9 cellular contexts compared by ENCODE assay signal in the genomic region with DNA sequence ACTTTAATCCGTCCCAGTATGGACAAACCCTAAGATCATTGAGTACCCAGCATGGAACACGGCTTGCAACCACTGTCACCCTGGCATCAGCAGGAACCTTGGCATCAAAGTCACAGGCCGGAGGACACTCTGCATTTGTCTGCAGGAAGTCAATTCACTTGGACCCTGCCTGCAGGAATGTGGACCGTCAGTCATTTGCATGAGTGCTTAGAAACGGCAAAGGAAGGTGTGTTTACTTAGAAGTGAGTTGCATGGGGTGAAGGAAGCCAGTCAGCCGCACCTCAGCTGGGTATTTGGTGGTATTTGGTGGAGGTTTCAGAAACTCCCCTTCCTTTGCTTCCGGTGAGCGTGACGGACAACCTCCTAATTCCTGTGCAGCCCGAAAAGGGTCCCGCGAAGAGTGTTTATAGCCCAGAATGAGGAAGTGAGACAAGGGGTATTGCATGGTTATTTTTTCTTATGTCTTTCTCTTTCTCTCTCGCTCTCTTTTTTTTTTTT. TPM values are rescaled to one million over a fixed set of nuclear protein-coding genes. Genes with fewer than 3 reads are reported as not detected.
A peak's percentile ranks its signal among the peaks of the same experiment; 100 is the strongest.
DNase-seq lines count a peak whose midpoint lies in the region; ATAC-seq and TF ChIP-seq lines count a peak whose summit lies in the region.
"Had no signal": no experiment of that assay in that cellular context is flagged by ENCODE, and none has a peak within 500 bp of the region (broad histone marks: within the 10 kb centered on the region; RNA-seq: fewer than 3 reads in every experiment).

No MANE protein-coding gene starts in this region.

- H3K27ac Mint-ChIP-seq in osteocyte (ENCODE audit: unreplicated experiment) (no peak overlapping the region), HFFc6 (no peak overlapping the region)

- no peaks in the 10 kb centered on the region for H3K36me3 ChIP-seq in MM.1S (replicated peaks; ENCODE audit: insufficient read depth, low read length)

- no peaks in the 10 kb centered on the region for H3K9me2 ChIP-seq in MM.1S (replicated peaks; ENCODE audit: insufficient read depth, low read length)

- no peak overlapping the region for H3K4me3 ChIP-seq in MM.1S (ENCODE audit: low read length)

- no peak overlapping the region for H2AFZ ChIP-seq in MM.1S (ENCODE audit: low read length)

- H3K4me1 Mint-ChIP-seq in osteocyte (ENCODE audit: unreplicated experiment) (no peaks in the 10 kb centered on the region), HFFc6 (ENCODE audit: low read depth) (no peaks in the 10 kb centered on the region)

- peak overlapping the region; percentile 81 for H3K4me2 ChIP-seq in MM.1S (ENCODE audit: low read depth, low read length)

- no peaks in the 10 kb centered on the region for H3K27me3 Mint-ChIP-seq in osteocyte (ENCODE audit: unreplicated experiment)
- H3K27me3 Mint-ChIP-seq in HFFc6 (ENCODE audit: insufficient read depth): peaks cover 6% of the 10 kb centered on the region

- ATAC-seq in GM18498 (IDR thresholded peaks at IDR 0.05; ENCODE audit: unreplicated experiment): peak; percentile 92
- ATAC-seq in GM21723 (IDR thresholded peaks at IDR 0.05; ENCODE audit: unreplicated experiment): peak; percentile 84

- DNase-seq in MM.1S (peak; percentile 89), activated T-cell treated with anti-CD3 and anti-CD28 coated beads for 48 hours (ENCODE audit: low read depth) (peak; percentile 57), osteocyte (ENCODE audit: extremely low spot score, unreplicated experiment) (peak; percentile 36), HCEC 1CT (no peak), HFFc6 (no peak), erythroblast (lab: John Stamatoyannopoulos, UW) (no peak)

- H3K27me3 ChIP-seq in MM.1S (replicated peaks; ENCODE audit: insufficient read depth, low read length): no peaks in the 10 kb centered on the region

- TF ChIP-seq CTCF in MM.1S (IDR thresholded peaks at IDR 0.05; ENCODE audit: low read length) (no peak), osteocyte (IDR thresholded peaks at IDR 0.05) (no peak), HFFc6 (IDR thresholded peaks at IDR 0.05) (no peak)

- no peaks in the 10 kb centered on the region for H4K20me1 ChIP-seq in MM.1S (ENCODE audit: insufficient read depth, low read length)

- peaks cover 13% of the 10 kb centered on the region; the same call in 1 of the 2 replicates for H3F3A ChIP-seq in MM.1S (ENCODE audit: insufficient read depth, low read length)

- no peaks in the 10 kb centered on the region for H3K9me3 ChIP-seq in MM.1S (replicated peaks; ENCODE audit: insufficient read depth, low read length)

- peak overlapping the region; percentile 55; the same call in 1 of the 2 replicates for H3K9ac ChIP-seq in MM.1S (ENCODE audit: low read length)

- peaks cover 13% of the 10 kb centered on the region for H3K4me1 ChIP-seq in MM.1S (ENCODE audit: low read length)

- TF ChIP-seq POLR2A in erythroblast (IDR thresholded peaks at IDR 0.05; ENCODE audit: low read length): no peak

- H3K36me3 Mint-ChIP-seq in osteocyte (ENCODE audit: unreplicated experiment): no peaks in the 10 kb centered on the region
- H3K36me3 Mint-ChIP-seq in HFFc6 (ENCODE audit: low read depth): peaks cover 4% of the 10 kb centered on the region

- H3K4me3 Mint-ChIP-seq in osteocyte (ENCODE audit: unreplicated experiment): no peak overlapping the region
- no peak overlapping the region for H3K4me3 Mint-ChIP-seq in HFFc6

- H3K79me2 ChIP-seq in MM.1S (ENCODE audit: low read length): peaks cover 77% of the 10 kb centered on the region

- peaks cover 5% of the 10 kb centered on the region for H3K9me3 Mint-ChIP-seq in osteocyte (ENCODE audit: unreplicated experiment)
- peaks cover 32% of the 10 kb centered on the region for H3K9me3 Mint-ChIP-seq in HFFc6

- H3K27ac ChIP-seq in MM.1S (ENCODE audit: low read length): peak overlapping the region; percentile 92

RNA-seq across cellular contexts. Expression of a gene that starts 15.5 kb away (rescaled TPM):
- not detected in 2 replicates for total RNA-seq in osteocyte
- total RNA-seq in HFFc6 (2021; fragmentation: NEBNext Ultra II Directional; extraction: Animal tissue kit (Norgen Biotek cat#: 25700)): not detected
- total RNA-seq: endothelial cell of umbilical vein had no signal

Comparison
In these comparisons a context has a peak if more than half of its experiments do, and no peak if none do; other contexts are left out.
1. DNase-seq: peak in MM.1S (single experiment), activated T-cell treated with anti-CD3 and anti-CD28 coated beads for 48 hours (single experiment) and osteocyte (single experiment); none in HCEC 1CT (single experiment), HFFc6 (single experiment) and erythroblast (0 of 2).